8 cellular contexts compared by ENCODE assay signal in the genomic region with DNA sequence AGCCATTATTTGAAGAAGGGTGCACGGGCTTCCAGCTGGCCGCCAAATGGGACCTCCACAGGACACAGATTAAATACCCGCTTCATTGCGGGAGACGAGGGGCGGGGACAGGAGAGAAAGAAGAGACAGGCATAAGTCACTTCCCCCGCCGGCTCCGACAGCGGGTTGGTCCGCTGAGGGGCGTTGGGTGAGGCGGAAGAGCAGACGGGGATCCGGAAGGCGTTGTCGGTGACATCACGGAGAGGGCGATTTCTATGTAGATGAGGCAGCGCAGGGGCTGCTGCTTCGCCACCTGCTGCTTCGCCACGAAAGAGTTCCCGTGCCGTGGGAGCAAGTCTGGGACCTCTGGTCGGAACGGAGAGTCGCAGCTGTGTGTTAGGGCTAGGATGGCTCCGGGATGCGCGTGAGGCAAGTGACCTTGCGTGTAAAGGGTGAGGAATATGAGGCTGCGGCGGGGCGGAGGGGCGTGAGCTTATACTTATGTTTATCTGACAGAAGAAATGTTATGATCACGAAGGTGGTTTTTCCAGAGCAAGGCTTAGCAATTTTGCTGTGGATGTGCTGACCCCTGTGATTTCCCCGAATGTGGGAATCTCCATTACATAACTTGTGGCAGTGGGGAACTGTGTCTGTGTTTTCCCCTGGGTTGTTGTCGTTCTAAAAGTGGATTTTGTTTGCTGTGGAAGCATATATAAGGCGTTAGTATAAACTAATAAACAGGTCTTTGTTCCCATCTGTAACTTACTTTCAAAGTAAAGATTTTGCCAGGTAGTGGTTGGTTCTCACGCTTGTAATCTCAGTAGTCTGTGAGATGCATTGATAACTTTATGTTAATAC. TPM values are rescaled to one million over a fixed set of nuclear protein-coding genes. Genes with fewer than 3 reads are reported as not detected.
DNase-seq lines count a peak whose midpoint lies in the region; ATAC-seq and TF ChIP-seq lines count a peak whose summit lies in the region.
"Not testable (repeated sequence)": the region's sequence is repeated elsewhere in the genome, so short reads cannot be mapped to it uniquely, and the experiment has no call there.

No MANE protein-coding gene starts in this region.

- H3K4me3 ChIP-seq in CD8-positive, alpha-beta T cell (ENCODE audit: low read depth, low read length), result peak overlapping the region; percentile 68
- H3K4me3 ChIP-seq in effector memory CD4-positive, alpha-beta T cell (ENCODE audit: insufficient read depth, low read depth, low read length, poor library complexity, severe bottlenecking), result peak overlapping the region; percentile 38

- not testable (repeated sequence) for TF ChIP-seq CTCF in CD8-positive, alpha-beta T cell (IDR thresholded peaks at IDR 0.05)

- H3K4me3 Mint-ChIP-seq in CD8-positive, alpha-beta T cell, result peak overlapping the region; percentile 95

- POLR2A ChIA-PET in CD8-positive, alpha-beta T cell (lab: Charles Lee), result not testable (repeated sequence)

- H3K4me1 ChIP-seq in CD8-positive, alpha-beta T cell (ENCODE audit: insufficient read depth, low read length); effector memory CD4-positive, alpha-beta T cell (ENCODE audit: control insufficient read depth, insufficient read depth, low read length, poor library complexity, severe bottlenecking): not testable (repeated sequence)

- ATAC-seq in CD8-positive, alpha-beta T cell, result peak; percentile 80
- peak; percentile 87 for ATAC-seq in GM21390 (IDR thresholded peaks at IDR 0.05; ENCODE audit: unreplicated experiment)

- H3K4me1 Mint-ChIP-seq in CD8-positive, alpha-beta T cell (ENCODE audit: low read depth), result peaks cover 39% of the 10 kb centered on the region

- H3K27ac ChIP-seq in CD8-positive, alpha-beta T cell (ENCODE audit: low read depth, low read length), result peak overlapping the region; percentile 98
- peak overlapping the region; percentile 95 for H3K27ac ChIP-seq in effector memory CD4-positive, alpha-beta T cell (ENCODE audit: insufficient read depth, low read length, poor library complexity, severe bottlenecking)

- H3K27me3 Mint-ChIP-seq in CD8-positive, alpha-beta T cell (ENCODE audit: low read depth), result not testable (repeated sequence)

- not testable (repeated sequence) for H3K9me3 Mint-ChIP-seq in CD8-positive, alpha-beta T cell

- H3K36me3 ChIP-seq in CD8-positive, alpha-beta T cell (ENCODE audit: insufficient read depth, low read length); effector memory CD4-positive, alpha-beta T cell (ENCODE audit: control insufficient read depth, insufficient read depth, low read length): not testable (repeated sequence)

- CTCF ChIA-PET in CD8-positive, alpha-beta T cell (lab: Charles Lee), result not testable (repeated sequence)

- peak; percentile 82 to 96 (median 88) for DNase-seq in CD8-positive, alpha-beta T cell
- DNase-seq in HS-5 (ENCODE audit: low read depth), result peak; percentile 74
- peak; percentile 84 to 86 for DNase-seq in NOMO-1 (lab: John Stamatoyannopoulos, UW; ENCODE audit: unreplicated experiment in 2 of 2)
- peak; percentile 75 to 76 (median 75) for DNase-seq in activated CD8-positive, alpha-beta memory T cell treated with anti-CD3 and anti-CD28 coated beads for 48 hours (ENCODE audit: low read depth in 2 of 3, low spot score in 2 of 3)
- DNase-seq in effector memory CD4-positive, alpha-beta T cell, result peak; percentile 85 to 90 (median 89)
- peak; percentile 80 to 81 for DNase-seq in lung microvascular endothelial cell (ENCODE audit: low read depth in 2 of 2)
- peak; percentile 84 to 86 for DNase-seq in stimulated activated CD4-positive, alpha-beta T cell treated with anti-CD3 and anti-CD28 coated beads, Interleukin-4, amount 100 ng/mL, for 48 hours (ENCODE audit: low read depth in 2 of 2)

- not testable (repeated sequence) for H3K27me3 ChIP-seq in CD8-positive, alpha-beta T cell (ENCODE audit: insufficient read depth, low read length); effector memory CD4-positive, alpha-beta T cell (replicated peaks; ENCODE audit: control insufficient read depth, insufficient read depth, low read length, poor library complexity, severe bottlenecking)

- H3K27ac Mint-ChIP-seq in CD8-positive, alpha-beta T cell, result peak overlapping the region; percentile 100

- intact Hi-C loops in CD8-positive, alpha-beta T cell (cut with DNase I, micrococcal nuclease), result not testable (repeated sequence)

- H3K9me3 ChIP-seq in CD8-positive, alpha-beta T cell (ENCODE audit: low read length); effector memory CD4-positive, alpha-beta T cell (ENCODE audit: control insufficient read depth, low read length): not testable (repeated sequence)

- H3K36me3 Mint-ChIP-seq in CD8-positive, alpha-beta T cell, result not testable (repeated sequence)

RNA-seq across cellular contexts. Expression of a gene that starts 52.9 kb away (rescaled TPM):
- not detected for total RNA-seq in CD8-positive, alpha-beta T cell
- total RNA-seq in lung microvascular endothelial cell, result not detected in 2 replicates

Comparison
In these comparisons a context has a peak if more than half of its experiments do, and no peak if none do; other contexts are left out.
1. Peak in every context shown above with its lines: DNase-seq, ATAC-seq, H3K4me3 ChIP-seq and H3K27ac ChIP-seq.